ENCODE assay signal across 26 cellular contexts in genomic region chr7:157774495-157774894, GRCh38.
"Had no signal": no experiment of that assay in that cellular context is flagged by ENCODE, and none has a peak within 500 bp of the region (broad histone marks: within the 10 kb centered on the region; RNA-seq: fewer than 3 reads in every experiment).

No MANE protein-coding gene starts in this region.

- H3K27ac ChIP-seq: neural progenitor cell, neutrophil, ovary, parathyroid adenoma, psoas muscle, right lobe of liver, sigmoid colon, stomach, thoracic aorta, thyroid gland, tibial nerve, upper lobe of left lung, vagina had no signal

- H3K36me3 ChIP-seq: neural progenitor cell, neutrophil, ovary, right lobe of liver, sigmoid colon, stomach, thoracic aorta, thyroid gland, tibial nerve, upper lobe of left lung, vagina had no signal

- DNase-seq: naive thymus-derived CD4-positive, alpha-beta T cell; natural killer cell; nucleus accumbens; ovary; right cardiac atrium; sigmoid colon; small intestine; stimulated activated CD4-positive, alpha-beta T cell treated with anti-CD3 and anti-CD28 coated beads, Interleukin-12 subunit alpha, Interleukin-12 subunit beta, amount 100 ng/mL, for 4 hours; stimulated activated CD4-positive, alpha-beta T cell treated with anti-CD3 and anti-CD28 coated beads, Interleukin-1b, Interleukin-23, amount 100 ng/mL, for 48 hours; stimulated activated CD4-positive, alpha-beta T cell treated with anti-CD3 and anti-CD28 coated beads, Interleukin-4, amount 100 ng/mL, for 1 hour; stimulated activated CD4-positive, alpha-beta T cell treated with anti-CD3 and anti-CD28 coated beads, Interleukin-4, amount 100 ng/mL, for 4 hours; stimulated activated naive B cell treated with anti-CD40 and anti-IgM and Interleukin-4, amounts not matched to agents 10 μg/mL and 1 μg/mL and 100 μg/mL, for 72 hours; stimulated activated naive CD4-positive, alpha-beta T cell treated with Interleukin-2 at 50 U/mL for 16 hours; stomach; thyroid gland; trophoblast cell; upper lobe of left lung had no signal

- H3K4me1 ChIP-seq: neural progenitor cell, parathyroid adenoma, psoas muscle, right lobe of liver, sigmoid colon, stomach, thyroid gland, tibial nerve, upper lobe of left lung, vagina had no signal

- ATAC-seq: natural killer cell, psoas muscle, right cardiac atrium, right lobe of liver had no signal

- H3K27me3 ChIP-seq: ovary, right lobe of liver, thyroid gland, tibial nerve, upper lobe of left lung, vagina had no signal

- H3K9ac ChIP-seq: neural progenitor cell, parathyroid adenoma had no signal

- H3K9me3 ChIP-seq: neutrophil, ovary, right lobe of liver, thyroid gland, vagina had no signal

- H3K4me3 ChIP-seq: neural progenitor cell, ovary, psoas muscle, right lobe of liver, sigmoid colon, stomach, thoracic aorta, thyroid gland, tibial nerve, upper lobe of left lung, vagina had no signal

- FAIRE-seq: small intestine, urothelium cell line had no signal
